21 cellular contexts compared by ENCODE assay signal in genomic region chr5:34707451-34708107, GRCh38. TPM values are rescaled to one million over a fixed set of nuclear protein-coding genes. Genes with fewer than 3 reads are reported as not detected.
DNase-seq lines count a peak whose midpoint lies in the region; TF ChIP-seq lines count a peak whose summit lies in the region.
"Had no signal": no experiment of that assay in that cellular context is flagged by ENCODE, and none has a peak within 500 bp of the region (broad histone marks: within the 10 kb centered on the region; RNA-seq: fewer than 3 reads in every experiment).

No MANE protein-coding gene starts in this region.

- H3K4me1 Mint-ChIP-seq in Caco-2 (ENCODE audit: low read depth, unreplicated experiment): peaks cover 20% of the 10 kb centered on the region
- H3K4me1 Mint-ChIP-seq: activated CD4-positive, alpha-beta T cell treated with anti-CD3 and anti-CD28 coated beads for 36 hours had no signal

- no peak overlapping the region for H3K27ac ChIP-seq in left ventricle myocardium inferior (replicated peaks)
- H3K27ac ChIP-seq: gastrocnemius medialis, KMS-11, ovary, right lobe of liver had no signal

- no peaks in the 10 kb centered on the region for H3K27me3 ChIP-seq in Caco-2 (replicated peaks; ENCODE audit: control insufficient read depth, insufficient read depth, low read length)
- H3K27me3 ChIP-seq in skeletal muscle satellite cell (ENCODE audit: control insufficient read depth, insufficient read depth, low read length): no peaks in the 10 kb centered on the region
- no peaks in the 10 kb centered on the region for H3K27me3 ChIP-seq in left ventricle myocardium inferior (ENCODE audit: low read depth)
- H3K27me3 ChIP-seq: gastrocnemius medialis, ovary, right lobe of liver had no signal

- no peaks in the 10 kb centered on the region for H3K27me3 Mint-ChIP-seq in Caco-2 (ENCODE audit: insufficient read depth, unreplicated experiment)
- H3K27me3 Mint-ChIP-seq: activated CD4-positive, alpha-beta T cell treated with anti-CD3 and anti-CD28 coated beads for 36 hours had no signal

- peaks cover 22% of the 10 kb centered on the region for H3K36me3 Mint-ChIP-seq in Caco-2 (ENCODE audit: insufficient read depth, unreplicated experiment)

- peak overlapping the region; percentile 71 for H3K9ac ChIP-seq in skeletal muscle satellite cell (ENCODE audit: low read depth, low read length)
- H3K9ac ChIP-seq: KMS-11 had no signal

- no peak overlapping the region for H3K4me2 ChIP-seq in skeletal muscle satellite cell (ENCODE audit: low read length)
- H3K4me2 ChIP-seq: KMS-11 had no signal

- H3K4me1 ChIP-seq in Caco-2 (peaks cover 33% of the 10 kb centered on the region), skeletal muscle satellite cell (ENCODE audit: control insufficient read depth, insufficient read depth, low read length) (peaks cover 49% of the 10 kb centered on the region), left ventricle myocardium inferior (peaks cover 21% of the 10 kb centered on the region)
- H3K4me1 ChIP-seq: gastrocnemius medialis, right lobe of liver had no signal

- TF ChIP-seq CTCF in Caco-2 (IDR thresholded peaks at IDR 0.05; ENCODE audit: insufficient read depth in 1 of 2, low read depth in 1 of 2, low read length in 1 of 2, severe bottlenecking in 1 of 2, unreplicated experiment in 1 of 2) (no peak), left ventricle myocardium inferior (IDR thresholded peaks at IDR 0.05; ENCODE audit: borderline replicate concordance) (no peak)

- no TSS peak for BruUV-seq in Caco-2 (replicated peaks; lab: Mats Ljungman, UMichigan)

- H3K36me3 ChIP-seq in Caco-2 (ENCODE audit: control insufficient read depth, insufficient read depth, low read length): no peaks in the 10 kb centered on the region
- H3K36me3 ChIP-seq in skeletal muscle satellite cell (ENCODE audit: insufficient read depth, low read length): peaks cover 14% of the 10 kb centered on the region
- no peaks in the 10 kb centered on the region for H3K36me3 ChIP-seq in left ventricle myocardium inferior
- H3K36me3 ChIP-seq: gastrocnemius medialis, ovary, right lobe of liver had no signal

- peaks cover under 1% of the 10 kb centered on the region for H3K9me3 Mint-ChIP-seq in Caco-2 (ENCODE audit: unreplicated experiment)
- H3K9me3 Mint-ChIP-seq: CD4-positive, alpha-beta T cell had no signal

- CTCF ChIA-PET in Caco-2 (lab: Charles Lee): interaction anchor here (0.6 kb wide), 1 partner anchor 900 kb away, joined by 3 read pairs; no protein-coding TSS in a partner anchor

- H3K4me3 ChIP-seq in Caco-2 (ENCODE audit: low read depth, low read length) (no peak overlapping the region), skeletal muscle satellite cell (ENCODE audit: low read length) (no peak overlapping the region), left ventricle myocardium inferior (no peak overlapping the region)
- H3K4me3 ChIP-seq: gastrocnemius medialis, ovary, right lobe of liver had no signal

- in situ Hi-C loops in SK-MEL-5 (cut with HindIII; ENCODE audit: low pct_unique_long_range_greater_than_20kb, low sequenced_read_pairs) (no loop called here), KBM-7 (cut with MboI; ENCODE audit: low pct_unique_long_range_greater_than_20kb, low sequenced_read_pairs) (no loop called here)

- peak overlapping the region; percentile 16 for H3K27ac Mint-ChIP-seq in Caco-2 (ENCODE audit: unreplicated experiment)
- H3K27ac Mint-ChIP-seq: activated CD4-positive, alpha-beta T cell treated with anti-CD3 and anti-CD28 coated beads for 36 hours; CD4-positive, alpha-beta T cell had no signal

- POLR2A ChIA-PET in Caco-2 (lab: Charles Lee): no interaction called here

- H3K4me3 Mint-ChIP-seq in Caco-2 (ENCODE audit: unreplicated experiment): no peak overlapping the region
- H3K4me3 Mint-ChIP-seq: activated CD4-positive, alpha-beta T cell treated with anti-CD3 and anti-CD28 coated beads for 36 hours; CD4-positive, alpha-beta T cell had no signal

- no peak for DNase-seq in Caco-2
- DNase-seq in SK-MEL-5 (ENCODE audit: low read depth, low spot score): peak; percentile 33
- DNase-seq in fibroblast of peridontal ligament (ENCODE audit: extremely low read depth): peak; percentile 14
- DNase-seq in iPS-NIHi11 (ENCODE audit: low spot score): no peak
- DNase-seq in left ventricle myocardium inferior: no peak
- no peak for DNase-seq in KBM-7
- no peak for DNase-seq in NCI-H2081 treated with DMSO at 0.1 percent for 48 hours (lab: John Stamatoyannopoulos, UW)
- DNase-seq: activated CD4-positive, alpha-beta T cell treated with anti-CD3 and anti-CD28 coated beads for 36 hours; activated naive CD4-positive, alpha-beta T cell treated with anti-CD3 and anti-CD28 coated beads, Interleukin-2, amount 50 U/mL, for 16 hours; activated T-cell treated with anti-CD3 and anti-CD28 coated beads, Interleukin-2, amount 50 U/mL, for 48 hours; CD4-positive, alpha-beta T cell; gastrocnemius medialis; GDM1; kidney glomerular epithelial cell; NCI-H187; NCI-H226; NCI-H82; ovary; right lobe of liver had no signal

- intact Hi-C loops in Caco-2 (cut with micrococcal nuclease; ENCODE audit: unreplicated experiment) (no loop called here), left ventricle myocardium inferior (cut with micrococcal nuclease) (no loop called here)

- H3K9me3 ChIP-seq in Caco-2: no peaks in the 10 kb centered on the region
- H3K9me3 ChIP-seq in skeletal muscle satellite cell (replicated peaks; ENCODE audit: low read length): no peaks in the 10 kb centered on the region
- no peaks in the 10 kb centered on the region for H3K9me3 ChIP-seq in left ventricle myocardium inferior (replicated peaks)
- H3K9me3 ChIP-seq: gastrocnemius medialis, ovary, right lobe of liver had no signal

RNA-seq across cellular contexts. Expression of gene RAI14, which starts 51.5 kb away (rescaled TPM):
- 71.5 and 73.9 TPM in 2 replicates for total RNA-seq in Caco-2 (2022)
- 44.9 and 45.1 TPM in 2 replicates for total RNA-seq in SK-MEL-5 (2014; rRNA removed; shearing (Covaris generic))
- 42.2 and 57.5 TPM in 2 replicates for polyA plus RNA-seq in SK-MEL-5 (2015; cell fraction: cytosol; rRNA removed)
- polyA plus RNA-seq in SK-MEL-5 (2015; cell fraction: nucleus; rRNA removed): 17.5 and 27.0 TPM in 2 replicates
- 150 and 176 TPM in 2 replicates for total RNA-seq in skeletal muscle satellite cell (2012; rRNA removed)
- 6.7 TPM for total RNA-seq in left ventricle myocardium inferior

Comparison
In these comparisons a context has a peak if more than half of its experiments do, and no peak if none do; other contexts are left out.
1. DNase-seq: peak in SK-MEL-5 (single experiment) and fibroblast of peridontal ligament (single experiment); none in Caco-2 (0 of 2), iPS-NIHi11 (single experiment), left ventricle myocardium inferior (single experiment), KBM-7 (single experiment) and NCI-H2081 treated with DMSO at 0.1 percent for 48 hours (single experiment).